ENCODE assay signal across 19 cellular contexts in genomic region chr3:129445472-129445871, GRCh38. TPM values are rescaled to one million over a fixed set of nuclear protein-coding genes. Genes with fewer than 3 reads are reported as not detected.
DNase-seq lines count a peak whose midpoint lies in the region; FAIRE-seq and TF ChIP-seq lines count a peak whose summit lies in the region.
"Had no signal": no experiment of that assay in that cellular context is flagged by ENCODE, and none has a peak within 500 bp of the region (broad histone marks: within the 10 kb centered on the region; RNA-seq: fewer than 3 reads in every experiment).

No MANE protein-coding gene starts in this region.

- peaks cover 10% of the 10 kb centered on the region for H3K36me3 Mint-ChIP-seq in Calu3 (ENCODE audit: insufficient read depth, unreplicated experiment)

- no peak overlapping the region for H3K27ac Mint-ChIP-seq in Calu3 (ENCODE audit: unreplicated experiment)
- H3K27ac Mint-ChIP-seq: HFFc6 had no signal

- intact Hi-C loops in prostate gland (cut with DNase I) (no loop called here), Calu3 (cut with micrococcal nuclease; ENCODE audit: unreplicated experiment) (no loop called here)

- no peak overlapping the region for H3K27ac ChIP-seq in small intestine (ENCODE audit: low read depth in 1 of 2, low read length in 1 of 2)
- no peak overlapping the region for H3K27ac ChIP-seq in prostate gland
- H3K27ac ChIP-seq: A549 had no signal

- no peak for TF ChIP-seq POLR2A in prostate gland (IDR thresholded peaks at IDR 0.05)

- FAIRE-seq in small intestine (lab: Jason Lieb, UNC): no peak
- FAIRE-seq: A549, RCC 7860 had no signal

- no TSS peak for BruUV-seq in Calu3 (replicated peaks; lab: Mats Ljungman, UMichigan)

- no peaks in the 10 kb centered on the region for H3K36me3 ChIP-seq in small intestine (ENCODE audit: control insufficient read depth in 2 of 2, insufficient read depth in 2 of 2, low read length in 2 of 2)
- H3K36me3 ChIP-seq in prostate gland: no peaks in the 10 kb centered on the region

- H3K9me3 ChIP-seq in small intestine (ENCODE audit: control insufficient read depth, low read depth) (no peaks in the 10 kb centered on the region), prostate gland (no peaks in the 10 kb centered on the region)
- H3K9me3 ChIP-seq: A549, SK-N-SH had no signal

- H3K4me1 Mint-ChIP-seq in Calu3 (ENCODE audit: low read depth, unreplicated experiment): peaks cover 12% of the 10 kb centered on the region

- no peak overlapping the region for H3K4me3 Mint-ChIP-seq in Calu3 (ENCODE audit: low read depth, unreplicated experiment)
- H3K4me3 Mint-ChIP-seq: HFFc6 had no signal

- no peaks in the 10 kb centered on the region for H3K27me3 Mint-ChIP-seq in Calu3 (ENCODE audit: unreplicated experiment)

- H3K4me1 ChIP-seq in small intestine (ENCODE audit: control insufficient read depth in 2 of 2, insufficient read depth in 1 of 2, low read depth in 1 of 2, low read length in 1 of 2): peaks cover 3% of the 10 kb centered on the region in 2 donors
- peaks cover 4% of the 10 kb centered on the region for H3K4me1 ChIP-seq in prostate gland (replicated peaks)

- DNase-seq in DMS 273 treated with DMSO at 0.1 percent for 48 hours (lab: John Stamatoyannopoulos, UW) (peak; percentile 62), NCI-H446 (lab: John Stamatoyannopoulos, UW) (peak; percentile 31 to 71), cerebellum (ENCODE audit: low spot score) (peak; percentile 49), small intestine (peak; percentile 82), NCI-H2029 (lab: John Stamatoyannopoulos, UW) (no peak), prostate gland (ENCODE audit: low spot score) (no peak), Calu3 (no peak)
- DNase-seq: EL, HFFc6, IMR-90, Kasumi-1, MM.1S, NCI-H1105, NCI-H187, Right ventricle myocardium superior, SK-N-SH had no signal

- TF ChIP-seq CTCF in prostate gland (IDR thresholded peaks at IDR 0.05): no peak
- TF ChIP-seq CTCF in Calu3 (IDR thresholded peaks at IDR 0.05; ENCODE audit: unreplicated experiment): no peak

- 34 to 77% (median 48%) methylated on average over 3 of the region's 3 CpGs for WGBS in small intestine, 3 donors
- 82% methylated on average over 3 of the region's 3 CpGs for WGBS in prostate gland

- no peaks in the 10 kb centered on the region for H3K9me3 Mint-ChIP-seq in Calu3 (ENCODE audit: low read depth, unreplicated experiment)
- H3K9me3 Mint-ChIP-seq: HFFc6 had no signal

- CTCF ChIA-PET in Calu3 (lab: Charles Lee): interaction anchor here (0.6 to 1.0 kb wide), 2 partner anchors 34 to 35 kb away, joined by 3 read pairs; no protein-coding TSS in a partner anchor

- no peaks in the 10 kb centered on the region for H3K27me3 ChIP-seq in small intestine (ENCODE audit: control insufficient read depth in 2 of 2, insufficient read depth in 2 of 2, low read length in 2 of 2)
- no peaks in the 10 kb centered on the region for H3K27me3 ChIP-seq in prostate gland (replicated peaks; ENCODE audit: insufficient read depth)

- H3K4me3 ChIP-seq in small intestine (ENCODE audit: low read depth in 1 of 2, low read length in 2 of 2) (no peak overlapping the region), prostate gland (no peak overlapping the region)
- H3K4me3 ChIP-seq: A549 had no signal

RNA-seq across cellular contexts. Expression of gene IFT122, which starts 5.4 kb away (rescaled TPM):
- total RNA-seq in cerebellum (33.6 TPM), prostate gland (10 to 100 TPM; 60.8 to 91.3 TPM), Calu3 (2022) (33.5 and 35.5 TPM in 2 replicates)
- polyA plus RNA-seq in small intestine: 1 to 10 TPM; 5.1 to 9.7 (median 8.4) TPM

RNA-seq across cellular contexts. Expression of gene MBD4, which starts 5.7 kb away (rescaled TPM):
- total RNA-seq in cerebellum (19.5 TPM), prostate gland (10 to 100 TPM; 20.6 to 34.0 TPM), Calu3 (2022) (49.8 and 52.3 TPM in 2 replicates)
- 10 to 100 TPM; 17.0 to 27.1 (median 17.9) TPM for polyA plus RNA-seq in small intestine

RNA-seq across cellular contexts. Expression of gene EFCAB12, which starts 17.0 kb away (rescaled TPM):
- total RNA-seq in cerebellum: 1.3 TPM
- polyA plus RNA-seq in small intestine: under 1 TPM; 0.04 to 0.67 (median 0.27) TPM
- 10 to 100 TPM in 1 of 2 donors, 1 to 10 TPM in 1; 6.2 to 13.7 TPM for total RNA-seq in prostate gland
- total RNA-seq in Calu3 (2022): 0.42 and 0.54 TPM in 2 replicates
- total RNA-seq: NCI-H460, Right ventricle myocardium superior had no signal

Comparison
In these comparisons a context has a peak if more than half of its experiments do, and no peak if none do; other contexts are left out.
1. DNase-seq: peak in DMS 273 treated with DMSO at 0.1 percent for 48 hours (single experiment), NCI-H446 (2 of 2), cerebellum (single experiment) and small intestine (single experiment); none in NCI-H2029 (single experiment), prostate gland (single experiment) and Calu3 (single experiment).